ENCODE assay signal across 8 cellular contexts in genomic region chr7:155598810-155599210, GRCh38. TPM values are rescaled to one million over a fixed set of nuclear protein-coding genes. Genes with fewer than 3 reads are reported as not detected.
DNase-seq lines count a peak whose midpoint lies in the region; ATAC-seq and TF ChIP-seq lines count a peak whose summit lies in the region.

No MANE protein-coding gene starts in this region.

- no peaks in the 10 kb centered on the region for H3K9me3 ChIP-seq in CD4-positive, alpha-beta memory T cell (ENCODE audit: control insufficient read depth in 1 of 2, low read length in 2 of 2)
- H3K9me3 ChIP-seq in MG63, result no peaks in the 10 kb centered on the region
- H3K9me3 ChIP-seq in SK-N-MC (ENCODE audit: low read depth, low read length), result no peaks in the 10 kb centered on the region
- H3K9me3 ChIP-seq in upper lobe of left lung, result no peaks in the 10 kb centered on the region

- TF ChIP-seq CTCF in upper lobe of left lung (IDR thresholded peaks at IDR 0.05), result peak; percentile 86 to 93 (median 88)

- no peak overlapping the region for H3K27ac ChIP-seq in CD4-positive, alpha-beta memory T cell (ENCODE audit: low read depth, low read length)
- H3K27ac ChIP-seq in SK-N-MC (no peak overlapping the region), upper lobe of left lung (no peak overlapping the region)

- peak overlapping the region in 1 of 7 donors; percentile 35 for H3K27ac Mint-ChIP-seq in CD4-positive, alpha-beta memory T cell
- no peak overlapping the region for H3K27ac Mint-ChIP-seq in activated naive CD4-positive, alpha-beta T cell treated with anti-CD3 and anti-CD28 coated beads, Interleukin-2, amount 10 ng/mL, durations not matched to agents 7 days and 5 days

- no peaks in the 10 kb centered on the region for H3K9me3 Mint-ChIP-seq in CD4-positive, alpha-beta memory T cell
- no peaks in the 10 kb centered on the region for H3K9me3 Mint-ChIP-seq in activated naive CD4-positive, alpha-beta T cell treated with anti-CD3 and anti-CD28 coated beads, Interleukin-2, amount 10 ng/mL, durations not matched to agents 7 days and 5 days

- H3K27me3 ChIP-seq in CD4-positive, alpha-beta memory T cell (ENCODE audit: insufficient read depth, low read length), result no peaks in the 10 kb centered on the region
- H3K27me3 ChIP-seq in MG63 (no peaks in the 10 kb centered on the region; the same call in 1 of the 2 replicates), upper lobe of left lung (no peaks in the 10 kb centered on the region)

- ATAC-seq in GM21526 (IDR thresholded peaks at IDR 0.05; ENCODE audit: low FRiP score, unreplicated experiment) (peak; percentile 79), upper lobe of left lung (ENCODE audit: low FRiP score in 2 of 2) (peak; percentile 84 to 87)

- H3K4me1 ChIP-seq in CD4-positive, alpha-beta memory T cell (ENCODE audit: insufficient read depth, low read length), result no peaks in the 10 kb centered on the region
- peaks cover 0 to 32% (median 16%) of the 10 kb centered on the region in 4 donors for H3K4me1 ChIP-seq in upper lobe of left lung

- no peak overlapping the region for H3K4me3 Mint-ChIP-seq in CD4-positive, alpha-beta memory T cell
- H3K4me3 Mint-ChIP-seq in activated naive CD4-positive, alpha-beta T cell treated with anti-CD3 and anti-CD28 coated beads, Interleukin-2, amount 10 ng/mL, durations not matched to agents 7 days and 5 days, result no peak overlapping the region

- H3K36me3 Mint-ChIP-seq in CD4-positive, alpha-beta memory T cell, result no peaks in the 10 kb centered on the region
- H3K36me3 Mint-ChIP-seq in activated naive CD4-positive, alpha-beta T cell treated with anti-CD3 and anti-CD28 coated beads, Interleukin-2, amount 10 ng/mL, durations not matched to agents 7 days and 5 days, result no peaks in the 10 kb centered on the region

- intact Hi-C loops in CD4-positive, alpha-beta memory T cell (cut with micrococcal nuclease), result loop anchor here (1.0 kb wide), 3 partner anchors 139 to 672 kb away; no protein-coding TSS in a partner anchor

- no peak for TF ChIP-seq POLR2A in upper lobe of left lung (IDR thresholded peaks at IDR 0.05)

- POLR2A ChIA-PET in CD4-positive, alpha-beta memory T cell (lab: Charles Lee; ENCODE audit: partially characterized antibody), result interaction anchor here (0.7 to 1.3 kb wide), 3 partner anchors 45 to 168 kb away, joined by 3 read pairs; partner anchors contain the start of gene RBM33

- H3K27me3 Mint-ChIP-seq in CD4-positive, alpha-beta memory T cell, result peaks cover 27 to 28% of the 10 kb centered on the region in 2 donors
- H3K27me3 Mint-ChIP-seq in activated naive CD4-positive, alpha-beta T cell treated with anti-CD3 and anti-CD28 coated beads, Interleukin-2, amount 10 ng/mL, durations not matched to agents 7 days and 5 days, result peaks cover 57% of the 10 kb centered on the region

- no peak overlapping the region for H3K9ac ChIP-seq in SK-N-MC (ENCODE audit: insufficient read length)

- no peak overlapping the region for H3K4me3 ChIP-seq in CD4-positive, alpha-beta memory T cell (ENCODE audit: low read length in 2 of 2)
- H3K4me3 ChIP-seq in MG63, result no peak overlapping the region
- H3K4me3 ChIP-seq in SK-N-MC, result no peak overlapping the region
- no peak overlapping the region for H3K4me3 ChIP-seq in upper lobe of left lung

- no peak for TF ChIP-seq EP300 in upper lobe of left lung (IDR thresholded peaks at IDR 0.05)

- peaks cover 0 to 5% (median 3%) of the 10 kb centered on the region in 4 donors for H3K4me1 Mint-ChIP-seq in CD4-positive, alpha-beta memory T cell
- H3K4me1 Mint-ChIP-seq in activated naive CD4-positive, alpha-beta T cell treated with anti-CD3 and anti-CD28 coated beads, Interleukin-2, amount 10 ng/mL, durations not matched to agents 7 days and 5 days, result peaks cover 8% of the 10 kb centered on the region

- peak; percentile 64 to 70 (median 64) for DNase-seq in CD4-positive, alpha-beta memory T cell
- peak; percentile 39 for DNase-seq in MG63
- peak; percentile 22 for DNase-seq in SK-N-MC (ENCODE audit: low read depth, low spot score)
- DNase-seq in activated naive CD4-positive, alpha-beta T cell treated with anti-CD3 and anti-CD28 coated beads, Interleukin-2, amount 10 ng/mL, durations not matched to agents 7 days and 5 days, result peak; percentile 88
- DNase-seq in glomerular visceral epithelial cell (ENCODE audit: extremely low spot score), result peak; percentile 74
- peak; percentile 74 for DNase-seq in pons (ENCODE audit: low spot score)
- DNase-seq in upper lobe of left lung, result peak; percentile 83 to 97

- 14 to 15% methylated on average over 12 of the region's 12 CpGs for WGBS in upper lobe of left lung, 2 donors

- no peaks in the 10 kb centered on the region for H3K36me3 ChIP-seq in CD4-positive, alpha-beta memory T cell (ENCODE audit: insufficient read depth, low read length)
- H3K36me3 ChIP-seq in MG63, result no peaks in the 10 kb centered on the region
- no peaks in the 10 kb centered on the region for H3K36me3 ChIP-seq in SK-N-MC (ENCODE audit: insufficient read depth, low read length)
- H3K36me3 ChIP-seq in upper lobe of left lung, result no peaks in the 10 kb centered on the region

- CTCF ChIA-PET in CD4-positive, alpha-beta memory T cell (lab: Charles Lee; ENCODE audit: partially characterized antibody), result interaction anchor here (0.6 to 9.2 kb wide), 38 partner anchors 9 to 1153 kb away, joined by 3 to 214 read pairs (median 5); partner anchors contain the start of gene RBM33
- CTCF ChIA-PET in activated naive CD4-positive, alpha-beta T cell treated with anti-CD3 and anti-CD28 coated beads, Interleukin-2, amount 10 ng/mL, durations not matched to agents 7 days and 5 days (lab: Charles Lee), result interaction anchor here (0.6 to 9.1 kb wide), 30 partner anchors 9 to 236 kb away, joined by 3 to 201 read pairs (median 4); no protein-coding TSS in a partner anchor

RNA-seq across cellular contexts. Expression of gene RBM33, which starts 45.7 kb away (rescaled TPM):
- 100 to 1,000 TPM; 161 to 167 TPM for total RNA-seq in CD4-positive, alpha-beta memory T cell
- polyA plus RNA-seq in CD4-positive, alpha-beta memory T cell, result 10 to 100 TPM; 17.2 to 65.4 TPM
- total RNA-seq in MG63 (2014; rRNA removed; shearing (Covaris generic); ENCODE audit: low replicate concordance), result 3.1 and 7.6 TPM in 2 replicates
- total RNA-seq in upper lobe of left lung, result 100 to 1,000 TPM in 1 of 6 donors, 10 to 100 TPM in 5; 40.6 to 179 (median 76.4) TPM

RNA-seq across cellular contexts. Expression of gene CNPY1, which starts 52.5 kb away (rescaled TPM):
- not detected for total RNA-seq in CD4-positive, alpha-beta memory T cell
- not detected for polyA plus RNA-seq in CD4-positive, alpha-beta memory T cell
- not detected in 2 replicates for total RNA-seq in MG63 (2014; rRNA removed; shearing (Covaris generic); ENCODE audit: low replicate concordance)
- not detected for total RNA-seq in upper lobe of left lung

Comparison
In these comparisons a context has a peak if more than half of its experiments do, and no peak if none do; other contexts are left out.
1. DNase-seq: peak in every context shown above with its lines; median percentile 90 in upper lobe of left lung; 88 in activated naive CD4-positive, alpha-beta T cell treated with anti-CD3 and anti-CD28 coated beads, Interleukin-2, amount 10 ng/mL, durations not matched to agents 7 days and 5 days; 74 in glomerular visceral epithelial cell; 74 in pons; 64 in CD4-positive, alpha-beta memory T cell; 39 in MG63; 22 in SK-N-MC.